11 cellular contexts compared by ENCODE assay signal in genomic region chr20:16475225-16475624, GRCh38.
DNase-seq lines count a peak whose midpoint lies in the region; ATAC-seq, FAIRE-seq and TF ChIP-seq lines count a peak whose summit lies in the region.
"Had no signal": no experiment of that assay in that cellular context is flagged by ENCODE, and none has a peak within 500 bp of the region (broad histone marks: within the 10 kb centered on the region; RNA-seq: fewer than 3 reads in every experiment).

No MANE protein-coding gene starts in this region.

- DNase-seq in NCI-H2029 (lab: John Stamatoyannopoulos, UW) = peak; percentile 57
- no peak for DNase-seq in left lobe of liver (ENCODE audit: low spot score)
- DNase-seq in GM19239 (ENCODE audit: insufficient read length, low spot score) = no peak
- DNase-seq in head of caudate nucleus = no peak
- DNase-seq: activated naive CD4-positive, alpha-beta T cell treated with anti-CD3 and anti-CD28 coated beads, Interleukin-2, amount 10 ng/mL, durations not matched to agents 7 days and 5 days; effector memory CD8-positive, alpha-beta T cell; T-helper 17 cell had no signal

- no peak for FAIRE-seq in GM19239 (lab: Jason Lieb, UNC)

- peak overlapping the region; percentile 54 for H3K27ac ChIP-seq in VCaP
- peak overlapping the region; percentile 65 for H3K27ac ChIP-seq in skeletal muscle tissue (ENCODE audit: low read depth, low read length)

- H3K4me3 ChIP-seq in skeletal muscle tissue (ENCODE audit: low read length in 3 of 3) = no peak overlapping the region

- TF ChIP-seq CTCF in VCaP (conservative IDR thresholded peaks at IDR 0.05) = no peak

- no peaks in the 10 kb centered on the region for H3K9me3 ChIP-seq in skeletal muscle tissue (ENCODE audit: control insufficient read depth in 3 of 3, low read length in 3 of 3)

- no peaks in the 10 kb centered on the region for H3K27me3 ChIP-seq in skeletal muscle tissue (ENCODE audit: control insufficient read depth in 3 of 3, insufficient read depth in 3 of 3, low read length in 3 of 3)

- intact Hi-C loops in head of caudate nucleus (cut with DNase I) = no loop called here

- peaks cover 0 to 2% (median 0%) of the 10 kb centered on the region in 3 donors for H3K36me3 ChIP-seq in skeletal muscle tissue (ENCODE audit: control insufficient read depth in 3 of 3, insufficient read depth in 3 of 3, low read length in 3 of 3)

- H3K9ac ChIP-seq in skeletal muscle tissue (ENCODE audit: low read depth in 1 of 3, low read length in 3 of 3) = no peak overlapping the region

- ATAC-seq in left lobe of liver (peak; percentile 84), HG03432 (IDR thresholded peaks at IDR 0.05; ENCODE audit: unreplicated experiment) (no peak)
- ATAC-seq: stimulated activated memory B cell treated with anti-CD40 and anti-IgM and Interleukin-4, amounts not matched to agents 10 μg/mL and 1 μg/mL and 100 μg/mL, for 72 hours had no signal

- H3K4me1 ChIP-seq in skeletal muscle tissue (ENCODE audit: control insufficient read depth in 3 of 3, insufficient read depth in 3 of 3, low read length in 3 of 3) = peaks cover 17 to 21% (median 20%) of the 10 kb centered on the region in 3 donors
